ENCODE assay signal across 8 cellular contexts in genomic region chr11:65615229-65615949, GRCh38. TPM values are rescaled to one million over a fixed set of nuclear protein-coding genes. Genes with fewer than 3 reads are reported as not detected.
DNase-seq lines count a peak whose midpoint lies in the region; ATAC-seq and TF ChIP-seq lines count a peak whose summit lies in the region.

Gene PCNX3, plus strand, starts transcription at chr11:65615776. Its CDS starts 536 bp downstream, at chr11:65616312.

- no peaks in the 10 kb centered on the region for H3K9me2 ChIP-seq in Karpas-422 (replicated peaks; ENCODE audit: insufficient read depth, low read length)

- peak within 1 kb of the TSS; percentile 92 for H3K4me3 ChIP-seq in Karpas-422 (ENCODE audit: low read length)
- H3K4me3 ChIP-seq in esophagus muscularis mucosa: peak within 1 kb of the TSS; percentile 72 to 96 (median 82)
- H3K4me3 ChIP-seq in muscle layer of duodenum (ENCODE audit: low read depth in 1 of 2, low read length in 2 of 2): peak within 1 kb of the TSS; percentile 77 to 86

- no peak within 1 kb of the TSS for H2AFZ ChIP-seq in Karpas-422 (ENCODE audit: low read length)

- no peak for TF ChIP-seq EP300 in esophagus muscularis mucosa (IDR thresholded peaks at IDR 0.05)

- intact Hi-C loops in esophagus muscularis mucosa (cut with DNase I): loop anchor here (2.0 kb wide), 1 partner anchor 41 kb away; no protein-coding TSS in a partner anchor

- peaks cover 61% of the 10 kb centered on the region for H3K79me2 ChIP-seq in Karpas-422 (ENCODE audit: low read length)

- peak; percentile 19 for TF ChIP-seq POLR2A in esophagus muscularis mucosa (IDR thresholded peaks at IDR 0.05; ENCODE audit: low read depth)

- DNase-seq in DMS79 (lab: John Stamatoyannopoulos, UW) (peak; percentile 100), Karpas-422 (peak; percentile 100), RKO (ENCODE audit: low spot score) (peak; percentile 100), activated T-helper 1 cell treated with Interleukin-2 at 50 U/mL for 16 hours (ENCODE audit: low read depth) (peak; percentile 99), esophagus muscularis mucosa (ENCODE audit: extremely low spot score) (peak; percentile 100)
- DNase-seq in stimulated activated CD8-positive, alpha-beta memory T cell treated with anti-CD3 and anti-CD28 coated beads, Interleukin-7, amount 100 ng/mL, for 4 hours (ENCODE audit: low read depth in 2 of 2): peak; percentile 100

- H3K9ac ChIP-seq in Karpas-422 (ENCODE audit: low read length): peak within 1 kb of the TSS; percentile 90

- 0% methylated on average over 36 of the region's 55 CpGs for WGBS in esophagus muscularis mucosa

- H3K36me3 ChIP-seq in Karpas-422 (ENCODE audit: insufficient read depth, low read length) (0 out of 2 replicates have a peak, but pooled peaks cover 3% of the 10 kb centered on the region), esophagus muscularis mucosa (peaks cover 26 to 51% (median 49%) of the 10 kb centered on the region in 4 donors), muscle layer of duodenum (ENCODE audit: control insufficient read depth in 1 of 2, insufficient read depth in 2 of 2, low read length in 2 of 2) (peaks cover 8 to 38% of the 10 kb centered on the region in 2 donors)

- peak within 1 kb of the TSS; percentile 83 for H3K27ac ChIP-seq in Karpas-422 (ENCODE audit: low read length)
- peak within 1 kb of the TSS; percentile 87 to 97 (median 96) for H3K27ac ChIP-seq in esophagus muscularis mucosa (replicated peaks in 1 of 4)
- H3K27ac ChIP-seq in muscle layer of duodenum (ENCODE audit: low read length): peak within 1 kb of the TSS; percentile 86

- peak within 1 kb of the TSS; percentile 98 for H3K4me2 ChIP-seq in Karpas-422 (ENCODE audit: low read depth, low read length, poor library complexity, severe bottlenecking)

- peak in 1 of 3 experiments; percentile 35 for TF ChIP-seq CTCF in esophagus muscularis mucosa (IDR thresholded peaks at IDR 0.05)

- peaks cover 29% of the 10 kb centered on the region for H4K20me1 ChIP-seq in Karpas-422 (ENCODE audit: insufficient read depth, low read depth, low read length)

- H3K4me1 ChIP-seq in Karpas-422 (ENCODE audit: low read length) (peaks cover 36% of the 10 kb centered on the region), esophagus muscularis mucosa (peaks cover 40 to 60% (median 55%) of the 10 kb centered on the region in 4 donors), muscle layer of duodenum (ENCODE audit: control insufficient read depth in 1 of 2, insufficient read depth in 2 of 2, low read length in 2 of 2) (peaks cover 11 to 49% of the 10 kb centered on the region in 2 donors)

- H3K27me3 ChIP-seq in Karpas-422 (ENCODE audit: low read length) (no peaks in the 10 kb centered on the region), esophagus muscularis mucosa (no peaks in the 10 kb centered on the region), muscle layer of duodenum (ENCODE audit: low read depth, low read length) (no peaks in the 10 kb centered on the region)

- H3K9me3 ChIP-seq in Karpas-422 (ENCODE audit: low read length): no peaks in the 10 kb centered on the region
- no peaks in the 10 kb centered on the region for H3K9me3 ChIP-seq in esophagus muscularis mucosa
- no peaks in the 10 kb centered on the region for H3K9me3 ChIP-seq in muscle layer of duodenum (ENCODE audit: control insufficient read depth in 1 of 2, low read length in 2 of 2)

- ATAC-seq in GM21825 (IDR thresholded peaks at IDR 0.05; ENCODE audit: unreplicated experiment): peak; percentile 66

RNA-seq across cellular contexts. Expression of gene PCNX3, which starts in this region (rescaled TPM):
- total RNA-seq in Karpas-422 (2014; rRNA removed; shearing (Covaris generic); ENCODE audit: low replicate concordance): 20.4 and 28.5 TPM in 2 replicates
- 10 to 100 TPM; 21.4 to 43.1 (median 27.1) TPM for total RNA-seq in esophagus muscularis mucosa

Comparison
In these comparisons a context has a peak if more than half of its experiments do, and no peak if none do; other contexts are left out.
1. Peak in every context shown above with its lines: DNase-seq, ATAC-seq, H3K4me3 ChIP-seq and H3K27ac ChIP-seq.